Comparison of ENCODE assay signal across 8 cellular contexts in genomic region chr6:122381494-122382083, GRCh38. TPM values are rescaled to one million over a fixed set of nuclear protein-coding genes. Genes with fewer than 3 reads are reported as not detected.
DNase-seq lines count a peak whose midpoint lies in the region; ATAC-seq and TF ChIP-seq lines count a peak whose summit lies in the region.

No MANE protein-coding gene starts in this region.

- H3K9ac ChIP-seq in mesenchymal stem cell (ENCODE audit: low read length), result no peak overlapping the region

- no peak overlapping the region for H2BK15ac ChIP-seq in mesenchymal stem cell (ENCODE audit: low read depth, poor library complexity, severe bottlenecking)

- H3K27ac ChIP-seq in effector memory CD4-positive, alpha-beta T cell (ENCODE audit: insufficient read depth, low read length, poor library complexity, severe bottlenecking), result no peak overlapping the region
- no peak overlapping the region for H3K27ac ChIP-seq in mesenchymal stem cell (ENCODE audit: low read length, poor library complexity, severe bottlenecking)

- DNase-seq in CD14-positive monocyte (ENCODE audit: low spot score) (no peak), NCI-H345 (lab: John Stamatoyannopoulos, UW) (peak; percentile 58), mesenchymal stem cell (peak; percentile 76)
- peak; percentile 87 for DNase-seq in activated CD4-positive, alpha-beta T cell treated with anti-CD3 and anti-CD28 coated beads, Interleukin-2, amount 10 ng/mL, durations not matched to agents 24 days and 14 days
- peak; percentile 17 to 38 (median 33) for DNase-seq in effector memory CD4-positive, alpha-beta T cell
- peak; percentile 9 to 12 for DNase-seq in stimulated activated CD8-positive, alpha-beta memory T cell treated with anti-CD3 and anti-CD28 coated beads, Interleukin-7, amount 100 ng/mL, for 1 hour (ENCODE audit: low read depth in 2 of 2)

- no peaks in the 10 kb centered on the region for H3K9me3 ChIP-seq in effector memory CD4-positive, alpha-beta T cell (ENCODE audit: control insufficient read depth, low read length)
- H3K9me3 ChIP-seq in mesenchymal stem cell (ENCODE audit: control insufficient read depth, low read length), result no peaks in the 10 kb centered on the region

- H3K9me3 Mint-ChIP-seq in CD14-positive monocyte, result no peaks in the 10 kb centered on the region
- no peaks in the 10 kb centered on the region for H3K9me3 Mint-ChIP-seq in activated CD4-positive, alpha-beta T cell treated with anti-CD3 and anti-CD28 coated beads, Interleukin-2, amount 10 ng/mL, durations not matched to agents 24 days and 14 days

- peaks cover 1% of the 10 kb centered on the region for H3K4me1 Mint-ChIP-seq in CD14-positive monocyte
- peaks cover 3% of the 10 kb centered on the region for H3K4me1 Mint-ChIP-seq in activated CD4-positive, alpha-beta T cell treated with anti-CD3 and anti-CD28 coated beads, Interleukin-2, amount 10 ng/mL, durations not matched to agents 24 days and 14 days

- intact Hi-C loops in CD14-positive monocyte (cut with micrococcal nuclease), result loop anchor here in 1 of 2 donors (5.0 kb wide), 1 partner anchor 151 kb away; no protein-coding TSS in a partner anchor
- intact Hi-C loops in activated CD4-positive, alpha-beta T cell treated with anti-CD3 and anti-CD28 coated beads, Interleukin-2, amount 10 ng/mL, durations not matched to agents 24 days and 14 days (cut with micrococcal nuclease), result loop anchor here (1.0 to 2.0 kb wide), 3 partner anchors 17 to 149 kb away; partner anchors contain the start of genes HSF2 and SERINC1

- H3K23ac ChIP-seq in mesenchymal stem cell (ENCODE audit: low read length in 2 of 2), result no peak overlapping the region

- peak; percentile 99 for ATAC-seq in GM19025 (IDR thresholded peaks at IDR 0.05; ENCODE audit: low read depth, unreplicated experiment)
- ATAC-seq in HG03139 (IDR thresholded peaks at IDR 0.05; ENCODE audit: unreplicated experiment), result peak; percentile 100

- no peaks in the 10 kb centered on the region for H3K36me3 Mint-ChIP-seq in CD14-positive monocyte
- no peaks in the 10 kb centered on the region for H3K36me3 Mint-ChIP-seq in activated CD4-positive, alpha-beta T cell treated with anti-CD3 and anti-CD28 coated beads, Interleukin-2, amount 10 ng/mL, durations not matched to agents 24 days and 14 days (ENCODE audit: low read depth)

- H2BK120ac ChIP-seq in mesenchymal stem cell (ENCODE audit: low read depth, low read length), result no peak overlapping the region

- peak; percentile 75 for TF ChIP-seq CTCF in CD14-positive monocyte (IDR thresholded peaks at IDR 0.05)

- no peak overlapping the region for H3K4me2 ChIP-seq in mesenchymal stem cell (ENCODE audit: low read length, poor library complexity, severe bottlenecking)

- no peak overlapping the region for H2AFZ ChIP-seq in mesenchymal stem cell (ENCODE audit: low read depth, low read length)

- no peak overlapping the region for H4K91ac ChIP-seq in mesenchymal stem cell (ENCODE audit: low read length)

- WGBS in mesenchymal stem cell, result 19% methylated on average over 3 of the region's 6 CpGs

- no peak overlapping the region for H3K27ac Mint-ChIP-seq in CD14-positive monocyte
- H3K27ac Mint-ChIP-seq in activated CD4-positive, alpha-beta T cell treated with anti-CD3 and anti-CD28 coated beads, Interleukin-2, amount 10 ng/mL, durations not matched to agents 24 days and 14 days, result no peak overlapping the region

- H3K4ac ChIP-seq in mesenchymal stem cell (ENCODE audit: low read depth in 1 of 2, low read length in 2 of 2), result no peak overlapping the region

- no peaks in the 10 kb centered on the region for H3K4me1 ChIP-seq in effector memory CD4-positive, alpha-beta T cell (ENCODE audit: control insufficient read depth, insufficient read depth, low read length, poor library complexity, severe bottlenecking)
- no peaks in the 10 kb centered on the region for H3K4me1 ChIP-seq in mesenchymal stem cell (ENCODE audit: control insufficient read depth, insufficient read depth, low read depth, low read length)

- H3K36me3 ChIP-seq in effector memory CD4-positive, alpha-beta T cell (ENCODE audit: control insufficient read depth, insufficient read depth, low read length), result no peaks in the 10 kb centered on the region
- no peaks in the 10 kb centered on the region for H3K36me3 ChIP-seq in mesenchymal stem cell (ENCODE audit: control insufficient read depth in 1 of 2, insufficient read depth in 2 of 2, low read depth in 1 of 2, low read length in 2 of 2)

- peak overlapping the region in 1 of 2 donors; percentile 26 for H3K4me3 Mint-ChIP-seq in CD14-positive monocyte
- H3K4me3 Mint-ChIP-seq in activated CD4-positive, alpha-beta T cell treated with anti-CD3 and anti-CD28 coated beads, Interleukin-2, amount 10 ng/mL, durations not matched to agents 24 days and 14 days, result no peak overlapping the region

- no peak overlapping the region for H2BK12ac ChIP-seq in mesenchymal stem cell (ENCODE audit: low read length in 2 of 2)

- no peak overlapping the region for H3K14ac ChIP-seq in mesenchymal stem cell (ENCODE audit: low read length in 2 of 2)

- no peak overlapping the region for H4K8ac ChIP-seq in mesenchymal stem cell (ENCODE audit: low read length)

- H3K79me1 ChIP-seq in mesenchymal stem cell (replicated peaks; ENCODE audit: low read length, poor library complexity, severe bottlenecking), result no peaks in the 10 kb centered on the region

- no peak overlapping the region for H3K4me3 ChIP-seq in effector memory CD4-positive, alpha-beta T cell (ENCODE audit: insufficient read depth, low read depth, low read length, poor library complexity, severe bottlenecking)
- H3K4me3 ChIP-seq in mesenchymal stem cell (ENCODE audit: insufficient read depth in 1 of 2, low read depth in 1 of 2, low read length in 2 of 2), result no peak overlapping the region

- H3K18ac ChIP-seq in mesenchymal stem cell (ENCODE audit: low read depth in 1 of 2, low read length in 2 of 2), result no peak overlapping the region

- H3K27me3 ChIP-seq in effector memory CD4-positive, alpha-beta T cell (replicated peaks; ENCODE audit: control insufficient read depth, insufficient read depth, low read length, poor library complexity, severe bottlenecking), result no peaks in the 10 kb centered on the region
- no peaks in the 10 kb centered on the region for H3K27me3 ChIP-seq in mesenchymal stem cell (ENCODE audit: control insufficient read depth in 1 of 2, insufficient read depth in 1 of 2, low read length in 2 of 2)

- H2AK5ac ChIP-seq in mesenchymal stem cell (ENCODE audit: low read length, severe bottlenecking), result no peak overlapping the region

- H3K27me3 Mint-ChIP-seq in CD14-positive monocyte (ENCODE audit: low read depth in 3 of 3), result peaks cover 3 to 9% (median 5%) of the 10 kb centered on the region in 3 donors
- H3K27me3 Mint-ChIP-seq in activated CD4-positive, alpha-beta T cell treated with anti-CD3 and anti-CD28 coated beads, Interleukin-2, amount 10 ng/mL, durations not matched to agents 24 days and 14 days, result peaks cover 29% of the 10 kb centered on the region

- H2BK5ac ChIP-seq in mesenchymal stem cell (ENCODE audit: low read depth, low read length, poor library complexity, severe bottlenecking), result no peak overlapping the region

RNA-seq across cellular contexts. Expression of gene HSF2, which starts 17.9 kb away (rescaled TPM):
- polyA plus RNA-seq in CD14-positive monocyte, result 1 to 10 TPM; 2.3 to 2.6 TPM
- 15.3 and 16.1 TPM in 2 replicates for total RNA-seq in activated CD4-positive, alpha-beta T cell treated with anti-CD3 and anti-CD28 coated beads, Interleukin-2, amount 10 ng/mL, durations not matched to agents 24 days and 14 days
- polyA plus RNA-seq in mesenchymal stem cell (2013, experiment 1 of 2), result 9.0 TPM
- 9.8 TPM for polyA plus RNA-seq in mesenchymal stem cell (2013, experiment 2 of 2)
